In the genomic region with DNA sequence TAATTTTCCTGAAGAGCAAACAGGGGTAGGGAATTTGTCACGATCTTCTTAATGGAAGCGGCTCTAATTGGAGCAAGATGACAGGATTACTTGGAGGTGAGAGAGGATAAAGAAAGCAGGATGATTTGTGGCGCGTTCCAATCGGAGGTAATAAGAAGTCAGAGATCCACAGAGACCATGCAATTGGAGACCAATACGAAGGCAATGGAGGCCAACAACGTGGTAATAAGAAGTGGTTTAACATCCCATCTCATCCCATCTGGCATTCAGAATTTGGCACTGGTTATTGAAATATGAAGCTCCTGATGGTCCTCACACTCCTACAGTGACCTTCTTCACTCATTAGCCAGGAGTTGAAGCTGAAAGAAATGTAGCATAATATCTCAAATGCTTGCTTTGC, we compare ENCODE assay signal across 24 cellular contexts.
A peak's percentile ranks its signal among the peaks of the same experiment; 100 is the strongest.
DNase-seq lines count a peak whose midpoint lies in the region; ATAC-seq lines count a peak whose summit lies in the region.
"Had no signal": no experiment of that assay in that cellular context is flagged by ENCODE, and none has a peak within 500 bp of the region (broad histone marks: within the 10 kb centered on the region; RNA-seq: fewer than 3 reads in every experiment).

No MANE protein-coding gene starts in this region.

- in situ Hi-C loops in GM23248 (cut with MboI), result no loop called here

- H3K36me3 ChIP-seq in BLaER1 (no peaks in the 10 kb centered on the region), GM23248 (ENCODE audit: low read depth) (no peaks in the 10 kb centered on the region)
- H3K36me3 ChIP-seq: tibial artery had no signal

- H3K9ac ChIP-seq in BLaER1 (no peak overlapping the region), GM23248 (no peak overlapping the region)
- H3K9ac ChIP-seq: parathyroid adenoma had no signal

- peaks cover 33 to 35% of the 10 kb centered on the region in 2 donors for H3K4me1 Mint-ChIP-seq in immature natural killer cell

- peaks cover 30% of the 10 kb centered on the region for H3K4me1 ChIP-seq in BLaER1
- peaks cover 18% of the 10 kb centered on the region for H3K4me1 ChIP-seq in GM23248 (ENCODE audit: insufficient read depth)
- H3K4me1 ChIP-seq: body of pancreas, parathyroid adenoma, tibial artery had no signal

- peaks cover 0 to 1% (median 0%) of the 10 kb centered on the region in 6 donors for H3K9me3 Mint-ChIP-seq in immature natural killer cell
- H3K9me3 Mint-ChIP-seq: activated naive CD8-positive, alpha-beta T cell treated with anti-CD3 and anti-CD28 coated beads, Interleukin-2, amount 50 U/mL, for 24 hours; activated T-cell treated with anti-CD3 and anti-CD28 coated beads, Interleukin-2, amount 50 U/mL, for 4 hours; IgD-negative memory B cell had no signal

- H3K27ac ChIP-seq in BLaER1, result no peak overlapping the region
- H3K27ac ChIP-seq in GM23248, result no peak overlapping the region
- H3K27ac ChIP-seq: parathyroid adenoma, PC-9, tibial artery had no signal

- H3K9me3 ChIP-seq in BLaER1 (no peaks in the 10 kb centered on the region), GM23248 (ENCODE audit: low read depth) (no peaks in the 10 kb centered on the region)
- H3K9me3 ChIP-seq: body of pancreas, tibial artery had no signal

- peak overlapping the region; percentile 82 for H3K4me2 ChIP-seq in BLaER1
- peak overlapping the region; percentile 10 for H3K4me2 ChIP-seq in GM23248 (ENCODE audit: unreplicated experiment)
- H3K4me2 ChIP-seq: PC-9 had no signal

- H3K27ac Mint-ChIP-seq in immature natural killer cell, result peak overlapping the region in 1 of 6 donors; percentile 45
- H3K27ac Mint-ChIP-seq: activated CD4-positive, alpha-beta T cell treated with anti-CD3 and anti-CD28 coated beads, Interleukin-2, amount 10 ng/mL, durations not matched to agents 24 days and 14 days; activated naive CD8-positive, alpha-beta T cell treated with anti-CD3 and anti-CD28 coated beads, Interleukin-2, amount 50 U/mL, for 24 hours; IgD-negative memory B cell had no signal

- no peak for ATAC-seq in GM19395 (IDR thresholded peaks at IDR 0.05; ENCODE audit: unreplicated experiment)
- no peak for ATAC-seq in HG02623 (IDR thresholded peaks at IDR 0.05; ENCODE audit: unreplicated experiment)
- ATAC-seq: activated naive CD8-positive, alpha-beta T cell treated with anti-CD3 and anti-CD28 coated beads, Interleukin-2, amount 50 U/mL, for 24 hours; body of pancreas; GM12878 had no signal

- peak overlapping the region in 3 of 5 donors; percentile 31 to 85 (median 37) for H3K4me3 Mint-ChIP-seq in immature natural killer cell
- H3K4me3 Mint-ChIP-seq: activated naive CD8-positive, alpha-beta T cell treated with anti-CD3 and anti-CD28 coated beads, Interleukin-2, amount 50 U/mL, for 24 hours; activated T-cell treated with anti-CD3 and anti-CD28 coated beads, Interleukin-2, amount 50 U/mL, for 4 hours; IgD-negative memory B cell had no signal

- H3K27me3 Mint-ChIP-seq in immature natural killer cell (ENCODE audit: low read depth in 3 of 3), result peaks cover 7 to 23% (median 16%) of the 10 kb centered on the region in 3 donors
- H3K27me3 Mint-ChIP-seq: naive thymus-derived CD8-positive, alpha-beta T cell had no signal

- H2AFZ ChIP-seq in GM23248, result 0 out of 2 replicates have a peak overlapping the region, but pooled peaks have one; percentile 19
- H2AFZ ChIP-seq: parathyroid adenoma, PC-9 had no signal

- H3K36me3 Mint-ChIP-seq in immature natural killer cell, result no peaks in the 10 kb centered on the region
- H3K36me3 Mint-ChIP-seq: naive thymus-derived CD8-positive, alpha-beta T cell had no signal

- H3K4me3 ChIP-seq in BLaER1, result no peak overlapping the region
- no peak overlapping the region for H3K4me3 ChIP-seq in GM23248
- H3K4me3 ChIP-seq: body of pancreas, GM12878, PC-9, tibial artery had no signal

- DNase-seq in GM23248 (no peak), NCI-H82 treated with DMSO at 0.1 percent for 48 hours (lab: John Stamatoyannopoulos, UW; ENCODE audit: unreplicated experiment) (peak; percentile 95), immature natural killer cell (no peak)
- DNase-seq in activated CD4-positive, alpha-beta T cell treated with anti-CD3 and anti-CD28 coated beads for 48 hours, result no peak
- no peak for DNase-seq in activated CD4-positive, alpha-beta T cell treated with anti-CD3 and anti-CD28 coated beads for 1 hour
- DNase-seq: activated CD4-positive, alpha-beta T cell treated with anti-CD3 and anti-CD28 coated beads, Interleukin-2, amount 10 ng/mL, durations not matched to agents 24 days and 14 days; activated naive CD8-positive, alpha-beta T cell treated with anti-CD3 and anti-CD28 coated beads, Interleukin-2, amount 50 U/mL, for 24 hours; activated T-cell treated with anti-CD3 and anti-CD28 coated beads, Interleukin-2, amount 50 U/mL, for 4 hours; body of pancreas; midbrain; naive thymus-derived CD8-positive, alpha-beta T cell; NCI-H1092; NCI-H2029 treated with DMSO at 0.1 percent for 48 hours; PC-9; Right ventricle myocardium superior; small intestine; stimulated activated CD4-positive, alpha-beta T cell treated with anti-CD3 and anti-CD28 coated beads, Interleukin-1b, Interleukin-23, amount 100 ng/mL, for 48 hours; tibial artery had no signal

- H3K79me2 ChIP-seq in GM23248 (ENCODE audit: insufficient read depth), result no peaks in the 10 kb centered on the region
- H3K79me2 ChIP-seq: parathyroid adenoma had no signal

- 0 out of 2 replicates have a peak, but pooled peaks cover 7% of the 10 kb centered on the region for H3F3A ChIP-seq in GM23248 (ENCODE audit: insufficient read depth)

- no peaks in the 10 kb centered on the region for H3K9me2 ChIP-seq in GM23248 (ENCODE audit: insufficient read depth)

- H3K27me3 ChIP-seq in BLaER1, result no peaks in the 10 kb centered on the region
- no peaks in the 10 kb centered on the region for H3K27me3 ChIP-seq in GM23248 (replicated peaks; ENCODE audit: insufficient read depth)
- H3K27me3 ChIP-seq: body of pancreas, tibial artery had no signal

- H4K20me1 ChIP-seq in BLaER1, result no peaks in the 10 kb centered on the region
- no peaks in the 10 kb centered on the region for H4K20me1 ChIP-seq in GM23248 (ENCODE audit: insufficient read depth)

- WGBS in GM23248 (ENCODE audit: low coverage in 1 of 2, low lambda C conversion rate in 2 of 2, missing lambda C conversion rate in 2 of 2), 2 experiments, result 16 to 22% methylated on average over 7 of the region's 7 CpGs
